8 cellular contexts compared by ENCODE assay signal in genomic region chrX:11770320-11770719, GRCh38. TPM values are rescaled to one million over a fixed set of nuclear protein-coding genes. Genes with fewer than 3 reads are reported as not detected.
DNase-seq lines count a peak whose midpoint lies in the region; ATAC-seq and TF ChIP-seq lines count a peak whose summit lies in the region.

No MANE protein-coding gene starts in this region.

- 29 to 31% methylated on average over 5 to 12 of the region's 12 CpGs for whole genome bisulfite sequencing in endodermal cell (ENCODE audit: insufficient coverage in 1 of 2, insufficient read length in 1 of 2), 2 experiments

- CTCF ChIA-PET in activated CD4-positive, alpha-beta T cell treated with anti-CD3 and anti-CD28 coated beads for 36 hours (lab: Charles Lee) = interaction anchor here (0.7 to 1.9 kb wide), 5 partner anchors 8 to 238 kb away, joined by 3 to 12 read pairs (median 3); no protein-coding TSS in a partner anchor

- peak; percentile 85 for TF ChIP-seq CTCF in endodermal cell (conservative IDR thresholded peaks at IDR 0.05)

- H3K9ac ChIP-seq in endodermal cell (ENCODE audit: extremely low read depth, low read length, poor library complexity, severe bottlenecking) = no peak overlapping the region

- no peaks in the 10 kb centered on the region for H3K9me3 ChIP-seq in endodermal cell (ENCODE audit: control insufficient read depth, low read length)

- no peak overlapping the region for H3K4me3 Mint-ChIP-seq in activated CD4-positive, alpha-beta T cell treated with anti-CD3 and anti-CD28 coated beads for 36 hours
- H3K4me3 Mint-ChIP-seq in endodermal cell (no peak overlapping the region), naive B cell (no peak overlapping the region)

- no peaks in the 10 kb centered on the region for H3K27me3 Mint-ChIP-seq in activated CD4-positive, alpha-beta T cell treated with anti-CD3 and anti-CD28 coated beads for 36 hours
- H3K27me3 Mint-ChIP-seq in endodermal cell (ENCODE audit: insufficient read depth) (no peaks in the 10 kb centered on the region), naive B cell (no peaks in the 10 kb centered on the region)

- POLR2A ChIA-PET in activated CD4-positive, alpha-beta T cell treated with anti-CD3 and anti-CD28 coated beads for 36 hours (lab: Charles Lee) = no interaction called here

- peak overlapping the region; percentile 93 for H3K27ac Mint-ChIP-seq in activated CD4-positive, alpha-beta T cell treated with anti-CD3 and anti-CD28 coated beads for 36 hours
- H3K27ac Mint-ChIP-seq in endodermal cell (no peak overlapping the region), naive B cell (peak overlapping the region in 3 of 6 donors; percentile 29 to 60 (median 56))

- H3K4me1 ChIP-seq in endodermal cell (ENCODE audit: control insufficient read depth, insufficient read depth, low read length) = no peaks in the 10 kb centered on the region

- H3K4me1 Mint-ChIP-seq in activated CD4-positive, alpha-beta T cell treated with anti-CD3 and anti-CD28 coated beads for 36 hours = peaks cover 37% of the 10 kb centered on the region
- no peaks in the 10 kb centered on the region for H3K4me1 Mint-ChIP-seq in endodermal cell
- H3K4me1 Mint-ChIP-seq in naive B cell = peaks cover 6 to 17% (median 12%) of the 10 kb centered on the region in 3 donors

- intact Hi-C loops in activated CD4-positive, alpha-beta T cell treated with anti-CD3 and anti-CD28 coated beads for 36 hours (cut with DNase I, micrococcal nuclease) = loop anchor here (1.0 to 5.0 kb wide), 7 partner anchors 12 to 623 kb away; partner anchors contain the start of genes ARHGAP6 (in 1 of the 2) and MSL3 (in 1 of the 2)

- H3K9me3 Mint-ChIP-seq in activated CD4-positive, alpha-beta T cell treated with anti-CD3 and anti-CD28 coated beads for 36 hours (ENCODE audit: low read depth) = no peaks in the 10 kb centered on the region
- peaks cover 28% of the 10 kb centered on the region for H3K9me3 Mint-ChIP-seq in endodermal cell
- H3K9me3 Mint-ChIP-seq in naive B cell = no peaks in the 10 kb centered on the region

- H3K36me3 ChIP-seq in endodermal cell (ENCODE audit: control insufficient read depth, insufficient read depth, low read length) = peaks cover 10% of the 10 kb centered on the region

- peak; percentile 37 for ATAC-seq in GM18498 (IDR thresholded peaks at IDR 0.05; ENCODE audit: unreplicated experiment)
- ATAC-seq in HG02981 (IDR thresholded peaks at IDR 0.05; ENCODE audit: unreplicated experiment) = peak; percentile 62
- ATAC-seq in activated CD4-positive, alpha-beta T cell treated with anti-CD3 and anti-CD28 coated beads for 36 hours = peak; percentile 75
- peak; percentile 76 to 84 for ATAC-seq in naive B cell (ENCODE audit: low read depth in 2 of 2)
- no peak for ATAC-seq in GM19397 (IDR thresholded peaks at IDR 0.05; ENCODE audit: unreplicated experiment)

- no peak overlapping the region for H3K4me3 ChIP-seq in endodermal cell (ENCODE audit: low read length)

- peaks cover 39% of the 10 kb centered on the region for H3K36me3 Mint-ChIP-seq in activated CD4-positive, alpha-beta T cell treated with anti-CD3 and anti-CD28 coated beads for 36 hours (ENCODE audit: low read depth)
- H3K36me3 Mint-ChIP-seq in endodermal cell (ENCODE audit: low read depth) (peaks cover 10% of the 10 kb centered on the region), naive B cell (peaks cover under 1 to 16% of the 10 kb centered on the region in 2 donors)

- H3K27ac ChIP-seq in endodermal cell (ENCODE audit: low read depth, low read length) = no peak overlapping the region

- DNase-seq in AG08396 (ENCODE audit: low spot score) (peak; percentile 63), NCI-H2227 (lab: John Stamatoyannopoulos, UW; ENCODE audit: unreplicated experiment) (peak; percentile 74), endodermal cell (peak; percentile 63), naive B cell (peak; percentile 52)
- DNase-seq in activated CD4-positive, alpha-beta T cell treated with anti-CD3 and anti-CD28 coated beads for 36 hours = peak; percentile 61

- H3K27me3 ChIP-seq in endodermal cell (ENCODE audit: control insufficient read depth, insufficient read depth, low read length, poor library complexity, severe bottlenecking) = no peaks in the 10 kb centered on the region

RNA-seq across cellular contexts. Expression of gene MSL3, which starts 12.3 kb away (rescaled TPM):
- total RNA-seq in activated CD4-positive, alpha-beta T cell treated with anti-CD3 and anti-CD28 coated beads for 36 hours = 10 to 100 TPM; 51.6 to 54.2 TPM
- total RNA-seq in endodermal cell = 10 to 100 TPM; 16.2 to 18.0 TPM
- 23.3 TPM for polyA plus RNA-seq in endodermal cell (2013, experiment 1 of 2)
- 21.1 TPM for polyA plus RNA-seq in endodermal cell (2013, experiment 2 of 2)
- 10 to 100 TPM; 42.5 to 92.1 (median 79.3) TPM for polyA plus RNA-seq in naive B cell (ENCODE audit: low read depth in 6 of 6)
